In genomic region chr19:48637449-48637947, GRCh38 we compare ENCODE assay signal across 8 cellular contexts.
DNase-seq lines count a peak whose midpoint lies in the region; ATAC-seq and TF ChIP-seq lines count a peak whose summit lies in the region.

No MANE protein-coding gene starts in this region.

- peak; percentile 97 for DNase-seq in AG09309 (ENCODE audit: low read depth)
- peak; percentile 72 for DNase-seq in NCI-H345 treated with DMSO at 0.1 percent for 48 hours (lab: John Stamatoyannopoulos, UW; ENCODE audit: unreplicated experiment)
- DNase-seq in activated CD4-positive, CD25-positive, alpha-beta regulatory T cell treated with anti-CD3 and anti-CD28 coated beads, Interleukin-2, amount 50 U/mL, for 16 hours (ENCODE audit: low read depth, low spot score), result peak; percentile 100
- DNase-seq in central memory CD4-positive, alpha-beta T cell, result peak; percentile 100
- peak; percentile 98 for DNase-seq in islet precursor cell
- DNase-seq in stimulated activated CD4-positive, alpha-beta T cell treated with anti-CD3 and anti-CD28 coated beads, Interleukin-12 subunit alpha, Interleukin-12 subunit beta, amount 100 ng/mL, for 4 hours, result peak; percentile 99

- ATAC-seq in GM19025 (IDR thresholded peaks at IDR 0.05; ENCODE audit: low read depth, unreplicated experiment) (peak; percentile 74), HG03342 (IDR thresholded peaks at IDR 0.05; ENCODE audit: unreplicated experiment) (peak; percentile 54)

- TF ChIP-seq CTCF in AG09309 (IDR thresholded peaks at IDR 0.05; ENCODE audit: control insufficient read depth, insufficient read depth, low read depth, low read length, missing control alignments), result no peak

- peak overlapping the region; percentile 63 for H3K4me3 ChIP-seq in AG09309 (ENCODE audit: control insufficient read depth, low read depth, low read length)

Comparison
In these comparisons a context has a peak if more than half of its experiments do, and no peak if none do; other contexts are left out.
1. Peak in every context shown above with its lines: DNase-seq, ATAC-seq and H3K4me3 ChIP-seq.